ENCODE assay signal across 11 cellular contexts in the genomic region with DNA sequence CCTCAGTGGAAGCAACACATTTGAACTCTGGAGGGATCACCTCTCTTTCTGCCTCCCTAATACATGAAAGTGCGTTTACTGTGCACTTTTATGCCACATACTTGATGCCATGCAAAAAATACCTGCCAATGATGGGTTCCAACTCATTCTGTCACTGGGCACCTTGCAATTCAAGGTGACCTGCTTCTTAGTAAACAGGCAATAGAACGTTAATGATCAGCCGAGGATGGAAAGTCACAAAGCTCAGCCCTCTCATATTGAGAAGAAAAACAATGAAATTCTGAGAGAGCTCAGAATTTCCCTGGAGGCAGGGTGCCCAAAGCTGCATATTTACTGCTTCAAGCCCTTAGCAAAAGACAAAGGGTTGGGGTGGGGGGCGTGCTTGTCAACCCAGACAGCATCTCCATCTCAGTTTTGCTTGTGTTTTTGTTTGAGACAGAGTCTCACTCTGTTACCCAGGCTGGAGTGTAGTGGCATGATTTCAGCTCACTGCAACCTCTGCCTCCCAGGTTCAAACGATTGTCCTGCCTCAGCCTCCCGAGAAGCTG. TPM values are rescaled to one million over a fixed set of nuclear protein-coding genes. Genes with fewer than 3 reads are reported as not detected.
A peak's percentile ranks its signal among the peaks of the same experiment; 100 is the strongest.
DNase-seq lines count a peak whose midpoint lies in the region; ATAC-seq and TF ChIP-seq lines count a peak whose summit lies in the region.
"Had no signal": no experiment of that assay in that cellular context is flagged by ENCODE, and none has a peak within 500 bp of the region (broad histone marks: within the 10 kb centered on the region; RNA-seq: fewer than 3 reads in every experiment).

No MANE protein-coding gene starts in this region.

- no peak overlapping the region for H3K4me3 ChIP-seq in HUES6 (ENCODE audit: low read depth, low read length)

- no peaks in the 10 kb centered on the region; the same call in none of the 2 replicates for H3K36me3 ChIP-seq in HUES6 (ENCODE audit: control insufficient read depth, insufficient read depth, low read length)

- H3K27ac ChIP-seq in CD4-positive, alpha-beta T cell (ENCODE audit: low read depth, low read length), result no peak overlapping the region
- H3K27ac ChIP-seq in HUES6 (ENCODE audit: low read depth, low read length), result peak overlapping the region; percentile 62; the same call in 1 of the 2 replicates
- peak overlapping the region; percentile 44 for H3K27ac ChIP-seq in caudate nucleus (ENCODE audit: low read depth, low read length)
- H3K27ac ChIP-seq: parathyroid adenoma had no signal

- H3K4me1 Mint-ChIP-seq in CD4-positive, alpha-beta T cell (ENCODE audit: low read depth), result peaks cover 72% of the 10 kb centered on the region
- peaks cover 41% of the 10 kb centered on the region for H3K4me1 Mint-ChIP-seq in nephron progenitor cell
- H3K4me1 Mint-ChIP-seq in CD14-positive monocyte, result peaks cover 29% of the 10 kb centered on the region

- no peak for DNase-seq in CD4-positive, alpha-beta T cell
- DNase-seq in caudate nucleus (lab: John Stamatoyannopoulos, UW) (no peak), nephron progenitor cell (no peak), CD14-positive monocyte (ENCODE audit: low spot score) (no peak), NCI-H524 (lab: John Stamatoyannopoulos, UW) (no peak), NCI-H2029 treated with DMSO at 0.1 percent for 48 hours (lab: John Stamatoyannopoulos, UW) (no peak), kidney glomerular epithelial cell (lab: John Stamatoyannopoulos, UW) (no peak)
- DNase-seq: C1 segment of cervical spinal cord; effector CD8-positive, alpha-beta T cell had no signal

- POLR2A ChIA-PET in CD4-positive, alpha-beta T cell (lab: Charles Lee), result interaction anchor here (0.6 to 2.6 kb wide), 7 partner anchors 10 to 58 kb away, joined by 4 to 12 read pairs (median 6); partner anchors contain the start of gene LITAF

- H3K27me3 ChIP-seq in CD4-positive, alpha-beta T cell (ENCODE audit: control insufficient read depth, insufficient read depth, low read length), result no peaks in the 10 kb centered on the region
- no peaks in the 10 kb centered on the region for H3K27me3 ChIP-seq in HUES6 (ENCODE audit: control insufficient read depth, insufficient read depth, low read length)

- H3K4me1 ChIP-seq in HUES6 (ENCODE audit: control insufficient read depth, insufficient read depth, low read length), result peaks cover 38% of the 10 kb centered on the region
- H3K4me1 ChIP-seq: parathyroid adenoma had no signal

- peaks cover 64% of the 10 kb centered on the region for H3K36me3 Mint-ChIP-seq in CD4-positive, alpha-beta T cell (ENCODE audit: low read depth)
- no peaks in the 10 kb centered on the region for H3K36me3 Mint-ChIP-seq in nephron progenitor cell (ENCODE audit: low read depth)
- peaks cover 26 to 59% of the 10 kb centered on the region in 2 donors for H3K36me3 Mint-ChIP-seq in CD14-positive monocyte

- no peak for TF ChIP-seq CTCF in CD4-positive, alpha-beta T cell (IDR thresholded peaks at IDR 0.05)
- TF ChIP-seq CTCF in nephron progenitor cell (IDR thresholded peaks at IDR 0.05) (no peak), CD14-positive monocyte (IDR thresholded peaks at IDR 0.05) (no peak)

- CTCF ChIA-PET in CD4-positive, alpha-beta T cell (lab: Charles Lee), result interaction anchor here (1.8 kb wide), 1 partner anchor 32 kb away, joined by 5 read pairs; no protein-coding TSS in a partner anchor

- no peaks in the 10 kb centered on the region for H3K27me3 Mint-ChIP-seq in CD4-positive, alpha-beta T cell
- H3K27me3 Mint-ChIP-seq in nephron progenitor cell (ENCODE audit: low read depth, poor library complexity) (no peaks in the 10 kb centered on the region), CD14-positive monocyte (ENCODE audit: low read depth in 3 of 3) (peaks cover 0 to 10% (median 3%) of the 10 kb centered on the region in 3 donors)

- no peak overlapping the region for H3K9ac ChIP-seq in HUES6 (ENCODE audit: low read length)
- H3K9ac ChIP-seq: parathyroid adenoma had no signal

- intact Hi-C loops in CD4-positive, alpha-beta T cell (cut with DNase I, micrococcal nuclease), result loop anchor here (5.0 kb wide), 2 partner anchors 59 to 79 kb away; no protein-coding TSS in a partner anchor
- intact Hi-C loops in CD14-positive monocyte (cut with micrococcal nuclease), result no loop called here

- H3K9me3 ChIP-seq in CD4-positive, alpha-beta T cell (ENCODE audit: control insufficient read depth, low read length), result no peaks in the 10 kb centered on the region
- H3K9me3 ChIP-seq in HUES6 (ENCODE audit: control insufficient read depth, insufficient read depth, low read depth, low read length), result no peaks in the 10 kb centered on the region

- H3K9me3 Mint-ChIP-seq in CD4-positive, alpha-beta T cell, result no peaks in the 10 kb centered on the region
- no peaks in the 10 kb centered on the region for H3K9me3 Mint-ChIP-seq in nephron progenitor cell
- H3K9me3 Mint-ChIP-seq in CD14-positive monocyte, result no peaks in the 10 kb centered on the region

- ATAC-seq in CD4-positive, alpha-beta T cell (ENCODE audit: poor library complexity), result no peak

- peak overlapping the region; percentile 94 for H3K27ac Mint-ChIP-seq in CD4-positive, alpha-beta T cell
- H3K27ac Mint-ChIP-seq in nephron progenitor cell (peak overlapping the region; percentile 79), CD14-positive monocyte (peak overlapping the region in 1 of 7 donors; percentile 60)

- H3K4me3 Mint-ChIP-seq in CD4-positive, alpha-beta T cell, result peak overlapping the region; percentile 79
- H3K4me3 Mint-ChIP-seq in nephron progenitor cell (no peak overlapping the region), CD14-positive monocyte (no peak overlapping the region)

RNA-seq across cellular contexts. Expression of gene LITAF, which starts 23.2 kb away (rescaled TPM):
- 100 to 1,000 TPM; 226 to 257 TPM for total RNA-seq in CD4-positive, alpha-beta T cell
- polyA plus RNA-seq in CD14-positive monocyte, result 100 to 1,000 TPM in 1 of 2 donors, 10 to 100 TPM in 1; 69.0 to 118 TPM

Comparison
In these comparisons a context has a peak if more than half of its experiments do, and no peak if none do; other contexts are left out.
1. intact Hi-C loops: an anchor here in CD4-positive, alpha-beta T cell (5.0 kb wide); none called in CD14-positive monocyte.